22 cellular contexts compared by ENCODE assay signal in the genomic region with DNA sequence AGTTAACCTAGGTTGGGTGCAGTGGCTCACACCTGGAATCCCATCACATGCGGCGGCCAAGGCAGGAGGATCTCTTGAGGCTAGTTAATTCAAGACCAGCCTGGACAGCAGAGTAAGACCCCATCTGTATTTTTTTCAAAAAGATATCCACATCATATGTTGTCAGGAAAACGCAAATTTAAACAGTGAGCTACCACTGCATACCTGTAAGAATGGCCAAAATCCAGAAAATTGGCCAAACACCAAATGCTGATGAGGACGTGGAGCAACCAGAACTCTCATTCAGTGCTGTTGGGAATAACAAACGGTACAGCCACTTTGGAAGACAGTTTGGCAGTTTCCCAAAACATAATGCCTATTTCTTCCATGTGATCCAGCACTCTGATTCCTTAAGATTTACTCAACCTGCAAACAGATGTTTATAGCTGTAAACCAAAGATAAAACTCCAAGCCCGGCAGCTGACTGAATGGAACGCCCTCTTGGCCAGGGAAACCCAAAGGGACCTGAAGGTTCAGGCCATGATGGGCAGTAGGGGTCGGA. TPM values are rescaled to one million over a fixed set of nuclear protein-coding genes. Genes with fewer than 3 reads are reported as not detected.
DNase-seq lines count a peak whose midpoint lies in the region; ATAC-seq and TF ChIP-seq lines count a peak whose summit lies in the region.
"Had no signal": no experiment of that assay in that cellular context is flagged by ENCODE, and none has a peak within 500 bp of the region (broad histone marks: within the 10 kb centered on the region; RNA-seq: fewer than 3 reads in every experiment).

No MANE protein-coding gene starts in this region.

- no peak overlapping the region for H3K27ac ChIP-seq in HEK293 (ENCODE audit: extremely low read depth, low read depth, low read length)
- peak overlapping the region in 2 of 4 donors; percentile 54 to 62 for H3K27ac ChIP-seq in body of pancreas
- H3K27ac ChIP-seq: neutrophil, right lobe of liver had no signal

- H3K4me3 Mint-ChIP-seq in natural killer cell treated with Interleukin-12 subunit alpha and Interleukin-12 subunit beta and Interleukin-15 and Interleukin-18, amount 100 ng/mL, for 72 hours, result no peak overlapping the region
- H3K4me3 Mint-ChIP-seq: activated CD4-positive, alpha-beta T cell treated with anti-CD3 and anti-CD28 coated beads, Interleukin-2, amount 10 ng/mL, durations not matched to agents 24 days and 14 days; central memory CD8-positive, alpha-beta T cell; stimulated activated naive CD8-positive, alpha-beta T cell treated with anti-CD3 and anti-CD28 coated beads, Interleukin-15, Interleukin-2, amounts not matched to agents 100 ng/mL and 50 ng/mL, for 24 hours; type B pancreatic cell had no signal

- H3K27ac Mint-ChIP-seq in natural killer cell treated with Interleukin-12 subunit alpha and Interleukin-12 subunit beta and Interleukin-15 and Interleukin-18, amount 100 ng/mL, for 72 hours, result no peak overlapping the region
- H3K27ac Mint-ChIP-seq: activated CD4-positive, alpha-beta T cell treated with anti-CD3 and anti-CD28 coated beads, Interleukin-2, amount 10 ng/mL, durations not matched to agents 24 days and 14 days; stimulated activated naive CD8-positive, alpha-beta T cell treated with anti-CD3 and anti-CD28 coated beads, Interleukin-15, Interleukin-2, amounts not matched to agents 100 ng/mL and 50 ng/mL, for 24 hours; type B pancreatic cell had no signal

- no peaks in the 10 kb centered on the region for H3K9me3 ChIP-seq in HEK293 (ENCODE audit: control insufficient read depth, insufficient read depth, low read depth, low read length)
- no peaks in the 10 kb centered on the region for H3K9me3 ChIP-seq in body of pancreas
- H3K9me3 ChIP-seq: neutrophil, right lobe of liver had no signal

- CTCF ChIA-PET in HEK293 (lab: Yijun Ruan, JAX), result interaction anchor here (0.7 to 3.9 kb wide), 6 partner anchors 26 to 112 kb away, joined by 4 to 30 read pairs (median 5); no protein-coding TSS in a partner anchor

- peaks cover 0 to 2% of the 10 kb centered on the region in 2 donors for H3K4me1 Mint-ChIP-seq in natural killer cell treated with Interleukin-12 subunit alpha and Interleukin-12 subunit beta and Interleukin-15 and Interleukin-18, amount 100 ng/mL, for 72 hours (ENCODE audit: low read depth in 2 of 2)
- H3K4me1 Mint-ChIP-seq: central memory CD8-positive, alpha-beta T cell had no signal

- peak in 2 of 3 donors; percentile 57 to 68 for TF ChIP-seq POLR2A in body of pancreas (IDR thresholded peaks at IDR 0.05)

- peak; percentile 13 for ATAC-seq in body of pancreas
- peak; percentile 67 for ATAC-seq in left colon
- ATAC-seq in natural killer cell treated with Interleukin-12 subunit alpha and Interleukin-12 subunit beta and Interleukin-15 and Interleukin-18, amount 100 ng/mL, for 72 hours, result no peak
- ATAC-seq: left cardiac atrium, right lobe of liver had no signal

- H3K4me3 ChIP-seq in HEK293 (ENCODE audit: low read depth, low read length) (no peak overlapping the region), body of pancreas (no peak overlapping the region)
- H3K4me3 ChIP-seq: right lobe of liver had no signal

- H3K27me3 Mint-ChIP-seq in natural killer cell treated with Interleukin-12 subunit alpha and Interleukin-12 subunit beta and Interleukin-15 and Interleukin-18, amount 100 ng/mL, for 72 hours, result no peaks in the 10 kb centered on the region
- H3K27me3 Mint-ChIP-seq: central memory CD8-positive, alpha-beta T cell; stimulated activated naive CD8-positive, alpha-beta T cell treated with anti-CD3 and anti-CD28 coated beads, Interleukin-15, Interleukin-2, amounts not matched to agents 100 ng/mL and 50 ng/mL, for 24 hours had no signal

- H3K9me3 Mint-ChIP-seq in natural killer cell treated with Interleukin-12 subunit alpha and Interleukin-12 subunit beta and Interleukin-15 and Interleukin-18, amount 100 ng/mL, for 72 hours, result no peaks in the 10 kb centered on the region
- H3K9me3 Mint-ChIP-seq: activated CD4-positive, alpha-beta T cell treated with anti-CD3 and anti-CD28 coated beads, Interleukin-2, amount 10 ng/mL, durations not matched to agents 24 days and 14 days; central memory CD8-positive, alpha-beta T cell; stimulated activated naive CD8-positive, alpha-beta T cell treated with anti-CD3 and anti-CD28 coated beads, Interleukin-15, Interleukin-2, amounts not matched to agents 100 ng/mL and 50 ng/mL, for 24 hours; type B pancreatic cell had no signal

- TF ChIP-seq CTCF in HEK293 (tag by site-specific recombination; IDR thresholded peaks at IDR 0.05) (no peak), body of pancreas (IDR thresholded peaks at IDR 0.05) (no peak)

- DNase-seq in AG08396 (ENCODE audit: low spot score), result peak; percentile 70
- DNase-seq in body of pancreas, result peak in 3 of 4 donors; percentile 34 to 63 (median 51)
- peak in 1 of 2 donors; percentile 7 for DNase-seq in left colon
- no peak for DNase-seq in effector CD8-positive, alpha-beta T cell (lab: John Stamatoyannopoulos, UW)
- no peak for DNase-seq in natural killer cell treated with Interleukin-12 subunit alpha and Interleukin-12 subunit beta and Interleukin-15 and Interleukin-18, amount 100 ng/mL, for 72 hours (ENCODE audit: low spot score)
- DNase-seq in HUDEP-2 (lab: John Stamatoyannopoulos, UW; ENCODE audit: unreplicated experiment in 76 of 76), result no peak
- DNase-seq in NCI-H524 (lab: John Stamatoyannopoulos, UW), result no peak
- DNase-seq: ACHN; activated CD4-positive, alpha-beta T cell treated with anti-CD3 and anti-CD28 coated beads, Interleukin-2, amount 10 ng/mL, durations not matched to agents 24 days and 14 days; activated gamma-delta T cell treated with Interleukin-2 at 50 U/mL for 16 hours; amygdala; GDM1; left cardiac atrium; midbrain; NCI-H446; right lobe of liver; stimulated activated CD4-positive, alpha-beta T cell treated with anti-CD3 and anti-CD28 coated beads, Interleukin-1b, Interleukin-23, amount 100 ng/mL, for 48 hours had no signal

- POLR2A ChIA-PET in HEK293 (lab: Yijun Ruan, JAX), result no interaction called here

- H3K4me1 ChIP-seq in HEK293 (ENCODE audit: control insufficient read depth, insufficient read depth, low read length) (no peaks in the 10 kb centered on the region), body of pancreas (peaks cover 13% of the 10 kb centered on the region)
- H3K4me1 ChIP-seq: right lobe of liver had no signal

- no peaks in the 10 kb centered on the region for H3K36me3 Mint-ChIP-seq in natural killer cell treated with Interleukin-12 subunit alpha and Interleukin-12 subunit beta and Interleukin-15 and Interleukin-18, amount 100 ng/mL, for 72 hours
- H3K36me3 Mint-ChIP-seq: type B pancreatic cell had no signal

- no peaks in the 10 kb centered on the region for H3K27me3 ChIP-seq in body of pancreas
- H3K27me3 ChIP-seq: neutrophil, right lobe of liver had no signal

- intact Hi-C loops in body of pancreas (cut with DNase I), result no loop called here
- intact Hi-C loops in left colon (cut with DNase I, micrococcal nuclease), result no loop called here

- H3K36me3 ChIP-seq in HEK293 (ENCODE audit: control insufficient read depth in 2 of 2, insufficient read depth in 1 of 2, low read length in 2 of 2) (no peaks in the 10 kb centered on the region), body of pancreas (replicated peaks in 1 of 2; ENCODE audit: insufficient read depth in 1 of 2, low read depth in 2 of 2) (no peaks in the 10 kb centered on the region)
- H3K36me3 ChIP-seq: neutrophil, right lobe of liver had no signal

- 29 to 35% methylated on average over 8 of the region's 8 CpGs for WGBS in body of pancreas, 2 donors

TF ChIP-seq in HEK293, 187 proteins besides CTCF, POLR2A, EP300 and RAD21:
- TF ChIP-seq ZNF121 (tag by site-specific recombination; IDR thresholded peaks at IDR 0.05) (peak; percentile 67), GLIS1 (tag by site-specific recombination; IDR thresholded peaks at IDR 0.05) (no peak)

RNA-seq across cellular contexts. Expression of gene CEL, which starts 12.4 kb away (rescaled TPM):
- 1,000 to 10,000 TPM; 8,438 to 9,209 TPM for total RNA-seq in body of pancreas
- 1 to 10 TPM in 1 of 2 donors, under 1 TPM in 1; 0.64 to 2.4 TPM for total RNA-seq in left colon
- 1 to 10 TPM in 1 of 2 donors, under 1 TPM in 1; 0.95 to 2.1 TPM for total RNA-seq in natural killer cell treated with Interleukin-12 subunit alpha and Interleukin-12 subunit beta and Interleukin-15 and Interleukin-18, amount 100 ng/mL, for 72 hours

RNA-seq across cellular contexts. Expression of gene GTF3C5, which starts 43.4 kb away (rescaled TPM):
- total RNA-seq in body of pancreas, result 10 to 100 TPM; 43.1 to 57.7 TPM
- 10 to 100 TPM; 39.0 to 44.4 TPM for total RNA-seq in left colon
- total RNA-seq in natural killer cell treated with Interleukin-12 subunit alpha and Interleukin-12 subunit beta and Interleukin-15 and Interleukin-18, amount 100 ng/mL, for 72 hours, result 10 to 100 TPM; 69.2 to 81.4 TPM

RNA-seq across cellular contexts. Expression of gene RALGDS, which starts 46.9 kb away (rescaled TPM):
- 10 to 100 TPM; 27.8 to 64.6 TPM for total RNA-seq in body of pancreas
- 10 to 100 TPM; 29.1 to 49.1 TPM for total RNA-seq in left colon
- 100 to 1,000 TPM; 138 to 159 TPM for total RNA-seq in natural killer cell treated with Interleukin-12 subunit alpha and Interleukin-12 subunit beta and Interleukin-15 and Interleukin-18, amount 100 ng/mL, for 72 hours

Comparison
In these comparisons a context has a peak if more than half of its experiments do, and no peak if none do; other contexts are left out.
1. DNase-seq: peak in AG08396 (single experiment) and body of pancreas (3 of 4); none in effector CD8-positive, alpha-beta T cell (single experiment), natural killer cell treated with Interleukin-12 subunit alpha and Interleukin-12 subunit beta and Interleukin-15 and Interleukin-18, amount 100 ng/mL, for 72 hours (single experiment), HUDEP-2 (0 of 76) and NCI-H524 (0 of 2).
2. ATAC-seq: peak in body of pancreas (single experiment) and left colon (single experiment); none in natural killer cell treated with Interleukin-12 subunit alpha and Interleukin-12 subunit beta and Interleukin-15 and Interleukin-18, amount 100 ng/mL, for 72 hours (0 of 2).
3. RNA of gene CEL, which starts 12.4 kb away (total RNA-seq): 8,438 to 9,209 TPM in body of pancreas; 0.64 to 2.4 TPM in left colon and 0.95 to 2.1 TPM in natural killer cell treated with Interleukin-12 subunit alpha and Interleukin-12 subunit beta and Interleukin-15 and Interleukin-18, amount 100 ng/mL, for 72 hours; every median in the first group is over 1,000 times any median in the second.